In the genomic region with DNA sequence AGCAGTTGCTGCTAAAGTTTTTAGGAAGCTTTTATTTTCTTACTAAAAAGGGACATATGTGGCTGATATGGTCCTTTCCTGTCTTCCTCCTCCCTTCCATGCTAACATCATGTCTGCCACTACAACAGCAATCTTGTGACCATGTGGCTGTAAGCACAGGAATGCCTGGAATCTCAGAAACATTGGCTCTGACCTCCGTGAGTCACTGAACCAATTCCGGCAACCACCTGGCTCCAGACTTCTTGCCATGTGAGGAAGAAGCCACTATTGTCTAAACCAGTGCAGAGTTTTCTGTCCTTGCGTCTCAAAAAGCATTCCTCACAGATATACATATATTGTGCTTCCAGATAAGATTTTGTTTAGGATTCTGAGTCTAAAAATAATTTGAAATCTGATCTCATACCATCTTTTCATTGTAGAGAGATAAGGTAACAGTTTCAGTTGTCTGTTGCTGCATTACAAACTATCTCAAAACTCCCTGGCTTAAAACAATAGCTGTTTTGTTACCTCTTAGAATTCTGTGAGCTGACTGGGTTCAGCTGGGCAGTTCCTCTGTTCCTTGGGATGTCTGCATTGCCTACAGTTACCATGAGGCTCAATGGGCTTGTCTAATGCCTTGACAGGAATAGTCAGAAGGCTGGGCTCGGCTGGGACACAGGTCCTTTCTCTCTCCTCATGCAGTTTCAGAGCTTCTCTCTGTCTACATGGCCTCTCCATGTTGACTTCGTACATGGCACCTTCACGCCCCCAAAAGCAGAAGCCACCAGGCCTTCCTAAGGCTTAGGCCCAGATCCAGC, we compare ENCODE assay signal across 9 cellular contexts.
DNase-seq lines count a peak whose midpoint lies in the region; ATAC-seq, FAIRE-seq and TF ChIP-seq lines count a peak whose summit lies in the region.
"Had no signal": no experiment of that assay in that cellular context is flagged by ENCODE, and none has a peak within 500 bp of the region (broad histone marks: within the 10 kb centered on the region; RNA-seq: fewer than 3 reads in every experiment).

No MANE protein-coding gene starts in this region.

- H3K27me3 Mint-ChIP-seq in GM23338 (ENCODE audit: insufficient read depth, low read depth, poor library complexity) (peaks cover 7% of the 10 kb centered on the region), astrocyte (ENCODE audit: low read depth, unreplicated experiment) (no peaks in the 10 kb centered on the region)
- peaks cover 5% of the 10 kb centered on the region for H3K27me3 Mint-ChIP-seq in activated naive CD8-positive, alpha-beta T cell treated with anti-CD3 and anti-CD28 coated beads for 36 hours

- TF ChIP-seq CTCF in GM23338 (conservative IDR thresholded peaks at IDR 0.05; ENCODE audit: low read depth in 2 of 2) = no peak
- no peak for TF ChIP-seq CTCF in astrocyte (IDR thresholded peaks at IDR 0.05; ENCODE audit: insufficient read depth, low read depth, low read length)
- TF ChIP-seq CTCF in left ventricle myocardium inferior (IDR thresholded peaks at IDR 0.05; ENCODE audit: borderline replicate concordance) = no peak
- no peak for TF ChIP-seq CTCF in retinal pigment epithelial cell (conservative IDR thresholded peaks at IDR 0.05; ENCODE audit: low read depth, low read length)
- no peak for TF ChIP-seq CTCF in A673 (conservative IDR thresholded peaks at IDR 0.05; ENCODE audit: low read depth, low read length)

- DNase-seq in GM23338 (ENCODE audit: low spot score) (peak; percentile 83), astrocyte (ENCODE audit: low read depth) (peak; percentile 99), left ventricle myocardium inferior (peak; percentile 37), retinal pigment epithelial cell (ENCODE audit: low read depth) (peak; percentile 91), nucleus accumbens (lab: John Stamatoyannopoulos, UW) (no peak), GM12892 (ENCODE audit: insufficient read length) (no peak), A673 (ENCODE audit: low spot score) (no peak)
- no peak for DNase-seq in activated naive CD8-positive, alpha-beta T cell treated with anti-CD3 and anti-CD28 coated beads for 36 hours

- H3K9me3 ChIP-seq in astrocyte (ENCODE audit: insufficient read depth, low read depth, low read length) (no peaks in the 10 kb centered on the region), left ventricle myocardium inferior (replicated peaks) (no peaks in the 10 kb centered on the region), A673 (ENCODE audit: low read depth, low read length, poor library complexity, severe bottlenecking) (no peaks in the 10 kb centered on the region)

- H3K27ac ChIP-seq in GM23338 (ENCODE audit: low read depth) (peak overlapping the region; percentile 23; the same call in 1 of the 2 replicates), astrocyte (ENCODE audit: low read depth, low read length) (peak overlapping the region; percentile 87), left ventricle myocardium inferior (replicated peaks) (peak overlapping the region; percentile 78), A673 (ENCODE audit: low read depth, low read length, poor library complexity, severe bottlenecking) (no peak overlapping the region)

- CTCF ChIA-PET in A673 (lab: Charles Lee) = interaction anchor here (0.6 kb wide), 1 partner anchor 1364 kb away, joined by 3 read pairs; no protein-coding TSS in a partner anchor

- H3K4me3 ChIP-seq in GM23338 (no peak overlapping the region), astrocyte (ENCODE audit: insufficient read depth, low read depth, low read length) (no peak overlapping the region), left ventricle myocardium inferior (no peak overlapping the region), retinal pigment epithelial cell (ENCODE audit: low read length) (no peak overlapping the region), A673 (ENCODE audit: low read depth, low read length, poor library complexity, severe bottlenecking) (no peak overlapping the region)

- H3K4me1 Mint-ChIP-seq in GM23338 = peaks cover 20% of the 10 kb centered on the region
- H3K4me1 Mint-ChIP-seq in astrocyte (ENCODE audit: low read depth, unreplicated experiment) = peaks cover 26% of the 10 kb centered on the region
- H3K4me1 Mint-ChIP-seq in activated naive CD8-positive, alpha-beta T cell treated with anti-CD3 and anti-CD28 coated beads for 36 hours = no peaks in the 10 kb centered on the region

- peak overlapping the region; percentile 0 for H2AFZ ChIP-seq in GM23338
- peak overlapping the region; percentile 6 for H2AFZ ChIP-seq in astrocyte (ENCODE audit: low read depth, low read length)

- H3K9me3 Mint-ChIP-seq in GM23338 (no peaks in the 10 kb centered on the region), astrocyte (ENCODE audit: unreplicated experiment) (no peaks in the 10 kb centered on the region)
- H3K9me3 Mint-ChIP-seq in activated naive CD8-positive, alpha-beta T cell treated with anti-CD3 and anti-CD28 coated beads for 36 hours = no peaks in the 10 kb centered on the region
- H3K9me3 Mint-ChIP-seq: T-helper 1 cell treated with Interleukin-12 subunit alpha and Interleukin-12 subunit beta and Interleukin-4 antibody, amounts not matched to agents 30 μg/mL and 1 μg/mL, for 36 hours had no signal

- H3K79me2 ChIP-seq in GM23338 (replicated peaks; ENCODE audit: insufficient read depth) = no peaks in the 10 kb centered on the region
- no peaks in the 10 kb centered on the region for H3K79me2 ChIP-seq in astrocyte (ENCODE audit: insufficient read depth, low read length)

- no TSS peak for BruUV-seq in A673 (replicated peaks; lab: Mats Ljungman, UMichigan)

- H3K9ac ChIP-seq in astrocyte (ENCODE audit: low read length) = peak overlapping the region; percentile 52

- TF ChIP-seq POLR2A in GM12892 (IDR thresholded peaks at IDR 0.05; ENCODE audit: low read depth, low read length) = no peak

- no peaks in the 10 kb centered on the region for H3K36me3 Mint-ChIP-seq in GM23338 (ENCODE audit: low read depth)
- no peaks in the 10 kb centered on the region for H3K36me3 Mint-ChIP-seq in astrocyte (ENCODE audit: low read depth, unreplicated experiment)
- no peaks in the 10 kb centered on the region for H3K36me3 Mint-ChIP-seq in activated naive CD8-positive, alpha-beta T cell treated with anti-CD3 and anti-CD28 coated beads for 36 hours

- H3K4me1 ChIP-seq in GM23338 (ENCODE audit: insufficient read depth) = peaks cover 11% of the 10 kb centered on the region
- peaks cover 16% of the 10 kb centered on the region for H3K4me1 ChIP-seq in astrocyte (ENCODE audit: insufficient read depth, low read length)
- peaks cover 19% of the 10 kb centered on the region for H3K4me1 ChIP-seq in left ventricle myocardium inferior
- H3K4me1 ChIP-seq in A673 (ENCODE audit: insufficient read depth, low read length, poor library complexity, severe bottlenecking) = no peaks in the 10 kb centered on the region

- intact Hi-C loops in left ventricle myocardium inferior (cut with micrococcal nuclease) = no loop called here
- intact Hi-C loops in A673 (cut with micrococcal nuclease; ENCODE audit: unreplicated experiment) = no loop called here

- H3K27ac Mint-ChIP-seq in GM23338 = no peak overlapping the region; the same call in 1 of the 2 replicates
- H3K27ac Mint-ChIP-seq in astrocyte (ENCODE audit: unreplicated experiment) = peak overlapping the region; percentile 98
- no peak overlapping the region for H3K27ac Mint-ChIP-seq in activated naive CD8-positive, alpha-beta T cell treated with anti-CD3 and anti-CD28 coated beads for 36 hours
- H3K27ac Mint-ChIP-seq: T-helper 1 cell treated with Interleukin-12 subunit alpha and Interleukin-12 subunit beta and Interleukin-4 antibody, amounts not matched to agents 30 μg/mL and 1 μg/mL, for 36 hours had no signal

- FAIRE-seq in astrocyte (lab: Jason Lieb, UNC) = peak; percentile 99
- FAIRE-seq in GM12892 (lab: Jason Lieb, UNC) = no peak

- no peaks in the 10 kb centered on the region for H3K9me2 ChIP-seq in GM23338 (ENCODE audit: insufficient read depth)

- H3F3A ChIP-seq in GM23338 (replicated peaks; ENCODE audit: low read depth) = no peaks in the 10 kb centered on the region

- H3K4me2 ChIP-seq in GM23338 = no peak overlapping the region
- H3K4me2 ChIP-seq in astrocyte (ENCODE audit: low read length) = peak overlapping the region; percentile 48

- H4K20me1 ChIP-seq in GM23338 (replicated peaks; ENCODE audit: insufficient read depth) = no peaks in the 10 kb centered on the region
- H4K20me1 ChIP-seq in astrocyte (ENCODE audit: insufficient read depth, low read length) = no peaks in the 10 kb centered on the region

- no peak overlapping the region for H3K4me3 Mint-ChIP-seq in GM23338
- no peak overlapping the region for H3K4me3 Mint-ChIP-seq in astrocyte (ENCODE audit: unreplicated experiment)
- H3K4me3 Mint-ChIP-seq in activated naive CD8-positive, alpha-beta T cell treated with anti-CD3 and anti-CD28 coated beads for 36 hours = no peak overlapping the region
- H3K4me3 Mint-ChIP-seq: T-helper 1 cell treated with Interleukin-12 subunit alpha and Interleukin-12 subunit beta and Interleukin-4 antibody, amounts not matched to agents 30 μg/mL and 1 μg/mL, for 36 hours had no signal

- ATAC-seq in GM23338 = peak; percentile 84

- H3K36me3 ChIP-seq in GM23338 (ENCODE audit: insufficient read depth) (no peaks in the 10 kb centered on the region), astrocyte (ENCODE audit: insufficient read depth, low read length) (no peaks in the 10 kb centered on the region), left ventricle myocardium inferior (no peaks in the 10 kb centered on the region), A673 (ENCODE audit: insufficient read depth, low read length, poor library complexity, severe bottlenecking) (no peaks in the 10 kb centered on the region)

- no peaks in the 10 kb centered on the region for H3K27me3 ChIP-seq in GM23338 (ENCODE audit: insufficient read depth)
- no peaks in the 10 kb centered on the region for H3K27me3 ChIP-seq in astrocyte (ENCODE audit: insufficient read depth, low read length)
- H3K27me3 ChIP-seq in left ventricle myocardium inferior (ENCODE audit: low read depth) = no peaks in the 10 kb centered on the region
- no peaks in the 10 kb centered on the region for H3K27me3 ChIP-seq in A673 (replicated peaks; ENCODE audit: insufficient read depth, low read depth, low read length, poor library complexity)

- POLR2A ChIA-PET in A673 (lab: Charles Lee; ENCODE audit: low non-redundant PET) = no interaction called here

TF ChIP-seq in GM23338, 12 proteins besides CTCF, POLR2A, EP300 and RAD21 (continues in another document):
- TF ChIP-seq CREB1 (CRISPR knock-in tag; IDR thresholded peaks at IDR 0.05; ENCODE audit: low read depth) (peak; percentile 40; the same call in 1 of the 2 replicates), JUNB (IDR thresholded peaks at IDR 0.05; ENCODE audit: unreplicated experiment) (no peak), POLR2AphosphoS5 (IDR thresholded peaks at IDR 0.05; ENCODE audit: low read depth) (no peak), NANOG (IDR thresholded peaks at IDR 0.05; ENCODE audit: borderline replicate concordance) (no peak), STAT1 (IDR thresholded peaks at IDR 0.05; ENCODE audit: unreplicated experiment) (no peak)

Comparison
In these comparisons a context has a peak if more than half of its experiments do, and no peak if none do; other contexts are left out.
1. DNase-seq: peak in GM23338 (single experiment), astrocyte (single experiment), left ventricle myocardium inferior (single experiment) and retinal pigment epithelial cell (single experiment); none in nucleus accumbens (0 of 56), GM12892 (single experiment), A673 (single experiment) and activated naive CD8-positive, alpha-beta T cell treated with anti-CD3 and anti-CD28 coated beads for 36 hours (single experiment).